ENCODE assay signal across 7 cellular contexts in genomic region chr5:158205992-158206391, GRCh38.
"Had no signal": no experiment of that assay in that cellular context is flagged by ENCODE, and none has a peak within 500 bp of the region (broad histone marks: within the 10 kb centered on the region; RNA-seq: fewer than 3 reads in every experiment).

No MANE protein-coding gene starts in this region.

- H3K27ac ChIP-seq: HL-60, KMS-11 had no signal

- H3K9ac ChIP-seq: KMS-11 had no signal

- H3K4me3 ChIP-seq: K562 had no signal

- ATAC-seq: HepG2, K562 had no signal

- H3K4me2 ChIP-seq: KMS-11 had no signal

- DNase-seq: IMR-90, KBM-7, KG1 had no signal
